Comparison of ENCODE assay signal across 12 cellular contexts in genomic region chr16:11363927-11364258, GRCh38.
"Had no signal": no experiment of that assay in that cellular context is flagged by ENCODE, and none has a peak within 500 bp of the region (broad histone marks: within the 10 kb centered on the region; RNA-seq: fewer than 3 reads in every experiment).

No MANE protein-coding gene starts in this region.

- H3K9me3 ChIP-seq: esophagus muscularis mucosa, thoracic aorta had no signal

- H3K27ac Mint-ChIP-seq: activated CD4-positive, alpha-beta T cell treated with anti-CD3 and anti-CD28 coated beads, Interleukin-2, amount 10 ng/mL, durations not matched to agents 24 days and 14 days; activated naive CD4-positive, alpha-beta T cell treated with anti-CD3 and anti-CD28 coated beads, Interleukin-2, amount 10 ng/mL, durations not matched to agents 7 days and 5 days; natural killer cell had no signal

- H3K27ac ChIP-seq: dorsolateral prefrontal cortex, esophagus muscularis mucosa, foreskin keratinocyte, thoracic aorta had no signal

- H3K27me3 ChIP-seq: dorsolateral prefrontal cortex, esophagus muscularis mucosa, foreskin keratinocyte had no signal

- H3K4me3 Mint-ChIP-seq: activated naive CD4-positive, alpha-beta T cell treated with anti-CD3 and anti-CD28 coated beads, Interleukin-2, amount 10 ng/mL, durations not matched to agents 7 days and 5 days; natural killer cell had no signal

- H3K4me3 ChIP-seq: dorsolateral prefrontal cortex, esophagus muscularis mucosa, thoracic aorta had no signal

- H3K27me3 Mint-ChIP-seq: brain had no signal

- H3K36me3 ChIP-seq: esophagus muscularis mucosa, thoracic aorta had no signal

- H3K9me3 Mint-ChIP-seq: activated B cell treated with CpG ODN at 0.5 μM for 24 hours; activated CD4-positive, alpha-beta T cell treated with anti-CD3 and anti-CD28 coated beads, Interleukin-2, amount 10 ng/mL, durations not matched to agents 24 days and 14 days; activated naive CD4-positive, alpha-beta T cell treated with anti-CD3 and anti-CD28 coated beads, Interleukin-2, amount 10 ng/mL, durations not matched to agents 7 days and 5 days; activated T-helper 2 cell treated with anti-CD3 and anti-CD28 coated beads, Interferon-gamma antibody, Interleukin-2, Interleukin-4, amounts not matched to agents 10 μg/mL and 5 μg/mL and 100 μg/mL, durations not matched to agents 14 hours and 24 hours and 36 hours; natural killer cell; stimulated activated naive CD8-positive, alpha-beta T cell treated with anti-CD3 and anti-CD28 coated beads, Interleukin-15, amount 100 ng/mL, for 72 hours had no signal

- DNase-seq: activated B cell treated with CpG ODN at 0.5 μM for 24 hours, dorsolateral prefrontal cortex, natural killer cell, nucleus accumbens had no signal

- H3K36me3 Mint-ChIP-seq: brain, natural killer cell had no signal
